In genomic region chr6:42441661-42442081, GRCh38 we compare ENCODE assay signal across 9 cellular contexts. TPM values are rescaled to one million over a fixed set of nuclear protein-coding genes. Genes with fewer than 3 reads are reported as not detected.
DNase-seq lines count a peak whose midpoint lies in the region; ATAC-seq and TF ChIP-seq lines count a peak whose summit lies in the region.
"Had no signal": no experiment of that assay in that cellular context is flagged by ENCODE, and none has a peak within 500 bp of the region (broad histone marks: within the 10 kb centered on the region; RNA-seq: fewer than 3 reads in every experiment).

No MANE protein-coding gene starts in this region.

- H3K27ac ChIP-seq in coronary artery (peak overlapping the region in 1 of 2 donors; percentile 75), muscle layer of duodenum (ENCODE audit: low read length) (peak overlapping the region; percentile 78), uterus (peak overlapping the region; percentile 76 to 77)
- H3K27ac ChIP-seq: C4-2B had no signal

- H3K36me3 ChIP-seq in muscle layer of duodenum (ENCODE audit: control insufficient read depth in 1 of 2, insufficient read depth in 2 of 2, low read length in 2 of 2): no peaks in the 10 kb centered on the region
- H3K36me3 ChIP-seq in uterus: no peaks in the 10 kb centered on the region

- peak; percentile 35 for DNase-seq in stimulated activated CD4-positive, alpha-beta T cell treated with anti-CD3 and anti-CD28 coated beads, Interleukin-4, amount 100 ng/mL, for 24 hours
- no peak for DNase-seq in stimulated activated CD4-positive, alpha-beta T cell treated with anti-CD3 and anti-CD28 coated beads, Interleukin-2, amount 100 ng/mL, for 24 hours
- DNase-seq in coronary artery (ENCODE audit: low spot score): no peak
- no peak for DNase-seq in uterus
- no peak for DNase-seq in KG1 (lab: John Stamatoyannopoulos, UW)
- DNase-seq in erythroblast (lab: John Stamatoyannopoulos, UW): no peak

- H3K4me1 ChIP-seq in muscle layer of duodenum (ENCODE audit: control insufficient read depth in 1 of 2, insufficient read depth in 2 of 2, low read length in 2 of 2) (peaks cover 9 to 30% of the 10 kb centered on the region in 2 donors), uterus (no peaks in the 10 kb centered on the region)

- TF ChIP-seq POLR2A in uterus (IDR thresholded peaks at IDR 0.05) (no peak), erythroblast (IDR thresholded peaks at IDR 0.05; ENCODE audit: low read length) (no peak)

- H3K4me3 ChIP-seq in coronary artery: peak overlapping the region; percentile 25
- peak overlapping the region in 1 of 2 donors; percentile 41 for H3K4me3 ChIP-seq in muscle layer of duodenum (ENCODE audit: low read depth in 1 of 2, low read length in 2 of 2)
- H3K4me3 ChIP-seq in uterus: no peak overlapping the region

- intact Hi-C loops in uterus (cut with DNase I; ENCODE audit: low total_unique reads): no loop called here

- no peak for ATAC-seq in HG03039 (IDR thresholded peaks at IDR 0.05; ENCODE audit: unreplicated experiment)

- TF ChIP-seq CTCF in coronary artery (IDR thresholded peaks at IDR 0.05): no peak
- no peak for TF ChIP-seq CTCF in uterus (IDR thresholded peaks at IDR 0.05)

- H3K9me3 ChIP-seq in muscle layer of duodenum (ENCODE audit: control insufficient read depth in 1 of 2, low read length in 2 of 2) (no peaks in the 10 kb centered on the region), uterus (no peaks in the 10 kb centered on the region)

- H3K27me3 ChIP-seq in muscle layer of duodenum (ENCODE audit: low read depth, low read length): no peaks in the 10 kb centered on the region
- no peaks in the 10 kb centered on the region for H3K27me3 ChIP-seq in uterus

RNA-seq across cellular contexts. Expression of gene TRERF1, which starts 10.1 kb away (rescaled TPM):
- total RNA-seq in uterus: 10 to 100 TPM in 2 of 4 donors, 1 to 10 TPM in 2; 3.3 to 16.3 (median 7.2) TPM
